ENCODE assay signal across 9 cellular contexts in the genomic region with DNA sequence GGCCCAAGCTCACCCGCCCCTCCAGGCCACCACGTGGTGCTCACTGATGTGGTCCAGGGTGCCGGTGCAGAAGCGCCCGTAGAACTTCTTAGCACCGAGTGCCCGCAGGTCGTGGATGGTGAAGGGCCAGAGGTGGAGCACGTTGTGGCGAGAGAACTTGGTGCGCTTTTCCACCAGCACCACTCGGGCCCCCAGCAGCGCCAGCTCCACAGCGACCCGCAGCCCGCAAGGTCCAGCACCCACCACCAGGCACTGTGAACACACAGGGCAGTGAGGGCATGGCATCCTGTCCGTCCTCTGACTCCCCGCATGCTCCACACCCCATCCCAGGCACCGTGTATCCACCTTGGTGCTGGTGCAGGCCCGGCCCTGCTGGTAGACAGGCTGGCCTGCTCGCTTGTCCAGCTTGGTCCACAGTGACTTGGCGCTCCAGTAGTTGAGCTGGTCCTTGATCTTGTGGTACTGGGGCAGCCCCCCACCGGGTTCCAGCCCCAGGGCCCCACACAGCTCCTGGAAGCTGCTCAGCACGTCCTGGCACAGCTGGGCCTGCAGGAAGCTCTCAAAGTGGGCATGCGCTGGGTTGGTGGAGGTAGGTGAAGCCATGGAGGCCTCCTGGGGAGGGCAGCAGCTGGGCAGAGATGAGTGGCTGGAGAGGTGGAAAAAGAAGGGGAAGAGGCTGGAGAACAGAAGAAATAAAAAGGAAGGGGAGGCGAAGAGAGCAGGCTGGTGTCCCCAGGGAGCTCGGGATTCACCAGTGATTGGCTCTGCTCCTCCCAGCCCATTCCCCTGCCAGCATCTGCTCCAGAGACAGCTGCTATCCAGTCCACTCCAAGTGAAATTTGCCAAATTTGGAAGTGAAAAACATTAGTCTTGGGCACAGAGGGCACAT. TPM values are rescaled to one million over a fixed set of nuclear protein-coding genes. Genes with fewer than 3 reads are reported as not detected.
DNase-seq lines count a peak whose midpoint lies in the region; ATAC-seq and TF ChIP-seq lines count a peak whose summit lies in the region.
"Had no signal": no experiment of that assay in that cellular context is flagged by ENCODE, and none has a peak within 500 bp of the region (broad histone marks: within the 10 kb centered on the region; RNA-seq: fewer than 3 reads in every experiment).

No MANE protein-coding gene starts in this region.

- no peaks in the 10 kb centered on the region for H3K9me3 ChIP-seq in Caco-2
- H3K9me3 ChIP-seq: ovary had no signal

- peaks cover 7% of the 10 kb centered on the region for H3K36me3 Mint-ChIP-seq in Caco-2 (ENCODE audit: insufficient read depth, unreplicated experiment)
- H3K36me3 Mint-ChIP-seq in naive B cell, result no peaks in the 10 kb centered on the region

- no peaks in the 10 kb centered on the region for H3K4me1 Mint-ChIP-seq in Caco-2 (ENCODE audit: low read depth, unreplicated experiment)
- peaks cover 57 to 89% (median 84%) of the 10 kb centered on the region in 3 donors for H3K4me1 Mint-ChIP-seq in naive B cell

- H3K27ac ChIP-seq in brain microvascular endothelial cell, result no peak overlapping the region

- H3K4me1 ChIP-seq in Caco-2, result peaks cover 13% of the 10 kb centered on the region

- no peak overlapping the region for H3K4me3 ChIP-seq in Caco-2 (ENCODE audit: low read depth, low read length)
- H3K4me3 ChIP-seq in NB4 (ENCODE audit: low read depth, low read length), result peak overlapping the region; percentile 73
- H3K4me3 ChIP-seq in brain microvascular endothelial cell (ENCODE audit: low read depth, low read length), result peak overlapping the region; percentile 88

- no peak overlapping the region for H3K27ac Mint-ChIP-seq in Caco-2 (ENCODE audit: unreplicated experiment)
- H3K27ac Mint-ChIP-seq in naive B cell, result peak overlapping the region; percentile 100

- in situ Hi-C loops in brain microvascular endothelial cell (cut with HindIII; ENCODE audit: low pct_ligation_motif_present, low sequenced_read_pairs), result no loop called here

- no peak for DNase-seq in Caco-2
- DNase-seq in NB4 (ENCODE audit: low read depth), result peak; percentile 67
- no peak for DNase-seq in brain microvascular endothelial cell
- DNase-seq in naive B cell, result no peak
- DNase-seq in OCI-M1 (lab: John Stamatoyannopoulos, UW), result no peak
- no peak for DNase-seq in NCI-H2029 treated with DMSO at 0.1 percent for 48 hours (lab: John Stamatoyannopoulos, UW)
- no peak for DNase-seq in germinal center (ENCODE audit: low spot score)

- BruUV-seq in Caco-2 (replicated peaks; lab: Mats Ljungman, UMichigan), result no TSS peak

- TF ChIP-seq POLR2A in NB4 (IDR thresholded peaks at IDR 0.05; ENCODE audit: extremely low read depth, insufficient read length), result no peak

- H3K27me3 ChIP-seq in Caco-2 (replicated peaks; ENCODE audit: control insufficient read depth, insufficient read depth, low read length) (no peaks in the 10 kb centered on the region), brain microvascular endothelial cell (replicated peaks) (no peaks in the 10 kb centered on the region)
- H3K27me3 ChIP-seq: ovary had no signal

- H3K4me3 Mint-ChIP-seq in Caco-2 (ENCODE audit: unreplicated experiment), result peak overlapping the region; percentile 99
- peak overlapping the region; percentile 94 to 100 (median 99) for H3K4me3 Mint-ChIP-seq in naive B cell

- TF ChIP-seq CTCF in Caco-2 (IDR thresholded peaks at IDR 0.05; ENCODE audit: insufficient read depth in 1 of 2, low read depth in 1 of 2, low read length in 1 of 2, severe bottlenecking in 1 of 2, unreplicated experiment in 1 of 2) (no peak), NB4 (IDR thresholded peaks at IDR 0.05; ENCODE audit: low read depth, low read length) (no peak), brain microvascular endothelial cell (IDR thresholded peaks at IDR 0.05; ENCODE audit: low read depth, low read length, missing control alignments) (no peak)

- no peaks in the 10 kb centered on the region for H3K27me3 Mint-ChIP-seq in Caco-2 (ENCODE audit: insufficient read depth, unreplicated experiment)
- no peaks in the 10 kb centered on the region for H3K27me3 Mint-ChIP-seq in naive B cell

- ATAC-seq in naive B cell (ENCODE audit: low read depth in 2 of 2) (no peak), HG03175 (IDR thresholded peaks at IDR 0.05; ENCODE audit: unreplicated experiment) (no peak)

- no peaks in the 10 kb centered on the region for H3K36me3 ChIP-seq in Caco-2 (ENCODE audit: control insufficient read depth, insufficient read depth, low read length)
- H3K36me3 ChIP-seq in brain microvascular endothelial cell (replicated peaks), result peaks cover 31% of the 10 kb centered on the region
- H3K36me3 ChIP-seq: ovary had no signal

- POLR2A ChIA-PET in Caco-2 (lab: Charles Lee), result no interaction called here

- intact Hi-C loops in Caco-2 (cut with micrococcal nuclease; ENCODE audit: unreplicated experiment), result loop anchor here (2.0 kb wide), 1 partner anchor 13 kb away; the partner anchor contains the start of genes PPIL6 and SMPD2

- CTCF ChIA-PET in Caco-2 (lab: Charles Lee), result no interaction called here

- H3K9me3 Mint-ChIP-seq in Caco-2 (ENCODE audit: unreplicated experiment), result no peaks in the 10 kb centered on the region
- H3K9me3 Mint-ChIP-seq in naive B cell, result peaks cover 0 to 3% (median 0%) of the 10 kb centered on the region in 7 donors

RNA-seq across cellular contexts. Expression of gene MICAL1, which starts 1.7 kb away (rescaled TPM):
- total RNA-seq in Caco-2 (2022), result 11.7 and 11.8 TPM in 2 replicates
- 10 to 100 TPM in 5 of 6 donors, 1 to 10 TPM in 1; 8.4 to 26.7 (median 16.1) TPM for polyA plus RNA-seq in naive B cell (ENCODE audit: low read depth in 6 of 6)

RNA-seq across cellular contexts. Expression of gene SMPD2, which starts 13.3 kb away (rescaled TPM):
- 12.3 and 12.8 TPM in 2 replicates for total RNA-seq in Caco-2 (2022)
- 10 to 100 TPM; 24.1 to 45.5 (median 33.5) TPM for polyA plus RNA-seq in naive B cell (ENCODE audit: low read depth in 6 of 6)

RNA-seq across cellular contexts. Expression of gene PPIL6, which starts 13.4 kb away (rescaled TPM):
- total RNA-seq in Caco-2 (2022), result 0.30 TPM in 1 of 2 replicates, not detected in the other
- 1 to 10 TPM; 1.1 to 3.9 (median 2.4) TPM for polyA plus RNA-seq in naive B cell (ENCODE audit: low read depth in 6 of 6)

RNA-seq across cellular contexts. Expression of gene ZBTB24, which starts 29.2 kb away (rescaled TPM):
- 9.2 and 10.3 TPM in 2 replicates for total RNA-seq in Caco-2 (2022)
- 10 to 100 TPM; 12.0 to 18.5 (median 16.3) TPM for polyA plus RNA-seq in naive B cell (ENCODE audit: low read depth in 6 of 6)
